ENCODE assay signal across 1 cellular context in the genomic region with DNA sequence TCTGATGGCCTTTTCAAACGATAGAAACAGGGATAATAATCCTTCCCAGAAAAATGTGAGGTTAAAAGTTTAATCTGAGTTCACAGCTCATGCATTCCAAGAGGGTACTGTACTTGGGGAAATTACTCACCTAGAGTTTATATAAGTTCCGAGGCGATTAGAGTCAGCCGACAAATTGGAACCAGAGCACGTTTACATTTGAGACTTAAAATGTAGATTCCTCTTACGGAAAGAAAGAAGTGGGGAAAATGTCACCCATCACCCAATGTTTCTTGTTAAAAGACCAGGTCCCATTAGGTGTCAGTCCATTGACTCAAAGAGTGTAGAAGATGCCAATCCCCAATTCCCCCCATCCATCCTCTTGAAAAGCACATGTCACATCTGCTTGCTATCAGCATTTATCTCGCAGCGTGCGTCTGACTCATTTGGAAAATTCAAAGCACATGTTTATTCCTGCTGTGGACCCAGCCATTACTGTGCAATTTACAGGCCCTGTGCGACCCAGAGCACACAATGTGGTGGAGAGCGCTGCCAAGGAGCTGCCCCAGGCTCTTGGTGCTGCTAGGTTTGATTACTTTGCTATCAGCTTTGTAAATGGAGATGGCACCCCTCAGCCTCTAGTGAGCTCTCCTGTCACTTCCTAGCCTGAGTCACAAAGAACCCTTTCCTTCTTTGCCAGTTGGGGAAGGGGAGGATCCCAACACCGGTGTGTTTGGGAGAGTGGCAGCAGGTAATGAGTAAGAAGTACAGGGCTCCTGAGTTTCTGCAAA.
TF ChIP-seq lines count a peak whose summit lies in the region.

No MANE protein-coding gene starts in this region.

TF ChIP-seq in SK-N-SH, 30 proteins besides CTCF, POLR2A, EP300 and RAD21 (continued from another document):
- TF ChIP-seq, protein P1, sequence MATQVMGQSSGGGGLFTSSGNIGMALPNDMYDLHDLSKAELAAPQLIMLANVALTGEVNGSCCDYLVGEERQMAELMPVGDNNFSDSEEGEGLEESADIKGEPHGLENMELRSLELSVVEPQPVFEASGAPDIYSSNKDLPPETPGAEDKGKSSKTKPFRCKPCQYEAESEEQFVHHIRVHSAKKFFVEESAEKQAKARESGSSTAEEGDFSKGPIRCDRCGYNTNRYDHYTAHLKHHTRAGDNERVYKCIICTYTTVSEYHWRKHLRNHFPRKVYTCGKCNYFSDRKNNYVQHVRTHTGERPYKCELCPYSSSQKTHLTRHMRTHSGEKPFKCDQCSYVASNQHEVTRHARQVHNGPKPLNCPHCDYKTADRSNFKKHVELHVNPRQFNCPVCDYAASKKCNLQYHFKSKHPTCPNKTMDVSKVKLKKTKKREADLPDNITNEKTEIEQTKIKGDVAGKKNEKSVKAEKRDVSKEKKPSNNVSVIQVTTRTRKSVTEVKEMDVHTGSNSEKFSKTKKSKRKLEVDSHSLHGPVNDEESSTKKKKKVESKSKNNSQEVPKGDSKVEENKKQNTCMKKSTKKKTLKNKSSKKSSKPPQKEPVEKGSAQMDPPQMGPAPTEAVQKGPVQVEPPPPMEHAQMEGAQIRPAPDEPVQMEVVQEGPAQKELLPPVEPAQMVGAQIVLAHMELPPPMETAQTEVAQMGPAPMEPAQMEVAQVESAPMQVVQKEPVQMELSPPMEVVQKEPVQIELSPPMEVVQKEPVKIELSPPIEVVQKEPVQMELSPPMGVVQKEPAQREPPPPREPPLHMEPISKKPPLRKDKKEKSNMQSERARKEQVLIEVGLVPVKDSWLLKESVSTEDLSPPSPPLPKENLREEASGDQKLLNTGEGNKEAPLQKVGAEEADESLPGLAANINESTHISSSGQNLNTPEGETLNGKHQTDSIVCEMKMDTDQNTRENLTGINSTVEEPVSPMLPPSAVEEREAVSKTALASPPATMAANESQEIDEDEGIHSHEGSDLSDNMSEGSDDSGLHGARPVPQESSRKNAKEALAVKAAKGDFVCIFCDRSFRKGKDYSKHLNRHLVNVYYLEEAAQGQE (IDR thresholded peaks at IDR 0.05; ENCODE audit: low read depth, low read length), result peak; percentile 74
- no peak; the same call in 1 of the 2 replicates for TF ChIP-seq TAF1 (IDR thresholded peaks at IDR 0.05; ENCODE audit: borderline replicate concordance, low read depth, low read length)
- TF ChIP-seq PBX3 (IDR thresholded peaks at IDR 0.05), result peak; percentile 99
- peak; percentile 96 for TF ChIP-seq FOXJ3 (CRISPR knock-in tag; IDR thresholded peaks at IDR 0.05)
- TF ChIP-seq, protein P2, sequence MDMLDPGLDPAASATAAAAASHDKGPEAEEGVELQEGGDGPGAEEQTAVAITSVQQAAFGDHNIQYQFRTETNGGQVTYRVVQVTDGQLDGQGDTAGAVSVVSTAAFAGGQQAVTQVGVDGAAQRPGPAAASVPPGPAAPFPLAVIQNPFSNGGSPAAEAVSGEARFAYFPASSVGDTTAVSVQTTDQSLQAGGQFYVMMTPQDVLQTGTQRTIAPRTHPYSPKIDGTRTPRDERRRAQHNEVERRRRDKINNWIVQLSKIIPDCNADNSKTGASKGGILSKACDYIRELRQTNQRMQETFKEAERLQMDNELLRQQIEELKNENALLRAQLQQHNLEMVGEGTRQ (IDR thresholded peaks at IDR 0.05; ENCODE audit: borderline replicate concordance, low read depth, low read length), result no peak
- TF ChIP-seq, protein P3, sequence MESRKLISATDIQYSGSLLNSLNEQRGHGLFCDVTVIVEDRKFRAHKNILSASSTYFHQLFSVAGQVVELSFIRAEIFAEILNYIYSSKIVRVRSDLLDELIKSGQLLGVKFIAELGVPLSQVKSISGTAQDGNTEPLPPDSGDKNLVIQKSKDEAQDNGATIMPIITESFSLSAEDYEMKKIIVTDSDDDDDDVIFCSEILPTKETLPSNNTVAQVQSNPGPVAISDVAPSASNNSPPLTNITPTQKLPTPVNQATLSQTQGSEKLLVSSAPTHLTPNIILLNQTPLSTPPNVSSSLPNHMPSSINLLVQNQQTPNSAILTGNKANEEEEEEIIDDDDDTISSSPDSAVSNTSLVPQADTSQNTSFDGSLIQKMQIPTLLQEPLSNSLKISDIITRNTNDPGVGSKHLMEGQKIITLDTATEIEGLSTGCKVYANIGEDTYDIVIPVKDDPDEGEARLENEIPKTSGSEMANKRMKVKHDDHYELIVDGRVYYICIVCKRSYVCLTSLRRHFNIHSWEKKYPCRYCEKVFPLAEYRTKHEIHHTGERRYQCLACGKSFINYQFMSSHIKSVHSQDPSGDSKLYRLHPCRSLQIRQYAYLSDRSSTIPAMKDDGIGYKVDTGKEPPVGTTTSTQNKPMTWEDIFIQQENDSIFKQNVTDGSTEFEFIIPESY (IDR thresholded peaks at IDR 0.05; ENCODE audit: borderline replicate concordance, low read depth), result peak; percentile 85
- TF ChIP-seq SMC3 (IDR thresholded peaks at IDR 0.05; ENCODE audit: low read depth, low read length), result no peak
- peak; percentile 97 for TF ChIP-seq JUND (IDR thresholded peaks at IDR 0.05)
- TF ChIP-seq POLR2AphosphoS5 (IDR thresholded peaks at IDR 0.05; ENCODE audit: low read depth, low read length), result peak; percentile 97
- peak; percentile 99 for TF ChIP-seq TCF12 (IDR thresholded peaks at IDR 0.05)
- peak; percentile 85 for TF ChIP-seq FOXM1 (IDR thresholded peaks at IDR 0.05; ENCODE audit: low read depth)
- peak; percentile 37; the same call in 1 of the 2 replicates for TF ChIP-seq MEF2A (IDR thresholded peaks at IDR 0.05; ENCODE audit: borderline replicate concordance, low read depth)
- no peak for TF ChIP-seq ELF1 (IDR thresholded peaks at IDR 0.05)
- peak; percentile 92 for TF ChIP-seq FOSL2 (IDR thresholded peaks at IDR 0.05; ENCODE audit: borderline replicate concordance, low read depth)
- peak; percentile 99 for TF ChIP-seq RXRA (IDR thresholded peaks at IDR 0.05; ENCODE audit: borderline replicate concordance, low read depth)
- TF ChIP-seq TEAD4 (IDR thresholded peaks at IDR 0.05; ENCODE audit: borderline replicate concordance, insufficient read depth), result peak; percentile 87
- TF ChIP-seq IRF3 (IDR thresholded peaks at IDR 0.05; ENCODE audit: low read depth, low read length), result no peak
- TF ChIP-seq USF1 (IDR thresholded peaks at IDR 0.05; ENCODE audit: borderline replicate concordance, low read depth), result peak; percentile 41; the same call in 1 of the 2 replicates
- peak; percentile 87 for TF ChIP-seq SIN3A (IDR thresholded peaks at IDR 0.05; ENCODE audit: borderline replicate concordance, low read depth, low read length)
- TF ChIP-seq MXI1 (IDR thresholded peaks at IDR 0.05; ENCODE audit: low read depth, low read length), result peak; percentile 74; the same call in 1 of the 2 replicates
- TF ChIP-seq EZH2phosphoT487 (IDR thresholded peaks at IDR 0.05; ENCODE audit: borderline replicate concordance, low read depth), result no peak
- TF ChIP-seq GABPA (IDR thresholded peaks at IDR 0.05; ENCODE audit: low read depth), result no peak
- TF ChIP-seq CHD2 (IDR thresholded peaks at IDR 0.05; ENCODE audit: low read length, partially characterized antibody), result peak; percentile 95
- TF ChIP-seq RCOR1 (IDR thresholded peaks at IDR 0.05; ENCODE audit: low read length), result peak; percentile 98
